In genomic region chr1:97632075-97632474, GRCh38 we compare ENCODE assay signal across 14 cellular contexts.
DNase-seq lines count a peak whose midpoint lies in the region; ATAC-seq and TF ChIP-seq lines count a peak whose summit lies in the region.
"Had no signal": no experiment of that assay in that cellular context is flagged by ENCODE, and none has a peak within 500 bp of the region (broad histone marks: within the 10 kb centered on the region; RNA-seq: fewer than 3 reads in every experiment).

No MANE protein-coding gene starts in this region.

- no peak for TF ChIP-seq CTCF in HFF-Myc (IDR thresholded peaks at IDR 0.05; ENCODE audit: low read depth, low read length, missing control alignments)
- no peak for TF ChIP-seq CTCF in nephron (IDR thresholded peaks at IDR 0.05; ENCODE audit: unreplicated experiment in 3 of 3)
- TF ChIP-seq CTCF in gastroesophageal sphincter (IDR thresholded peaks at IDR 0.05) = no peak

- no peaks in the 10 kb centered on the region for H3K36me3 ChIP-seq in effector memory CD4-positive, alpha-beta T cell (ENCODE audit: control insufficient read depth, insufficient read depth, low read length)
- no peaks in the 10 kb centered on the region for H3K36me3 ChIP-seq in gastroesophageal sphincter

- ATAC-seq in gastroesophageal sphincter = no peak
- ATAC-seq: T-cell had no signal

- H3K9me3 ChIP-seq in effector memory CD4-positive, alpha-beta T cell (ENCODE audit: control insufficient read depth, low read length) = no peaks in the 10 kb centered on the region
- H3K9me3 ChIP-seq in gastroesophageal sphincter = no peaks in the 10 kb centered on the region
- H3K9me3 ChIP-seq: neutrophil had no signal

- no peaks in the 10 kb centered on the region for H3K27me3 Mint-ChIP-seq in nephron (ENCODE audit: low read depth)
- H3K27me3 Mint-ChIP-seq: activated CD4-positive, alpha-beta memory T cell treated with anti-CD3 and anti-CD28 coated beads, Interleukin-2, amount 10 ng/mL, durations not matched to agents 7 days and 5 days; activated naive CD8-positive, alpha-beta T cell treated with anti-CD3 and anti-CD28 coated beads for 36 hours; T-cell had no signal

- H3K27ac Mint-ChIP-seq in nephron = peak overlapping the region; percentile 48 to 71 (median 56)
- H3K27ac Mint-ChIP-seq: activated CD4-positive, alpha-beta memory T cell treated with anti-CD3 and anti-CD28 coated beads, Interleukin-2, amount 10 ng/mL, durations not matched to agents 7 days and 5 days; activated naive CD8-positive, alpha-beta T cell treated with anti-CD3 and anti-CD28 coated beads for 36 hours; T-cell had no signal

- no peaks in the 10 kb centered on the region for H3K36me3 Mint-ChIP-seq in nephron (ENCODE audit: low read depth)

- H3K4me1 ChIP-seq in effector memory CD4-positive, alpha-beta T cell (ENCODE audit: control insufficient read depth, insufficient read depth, low read length, poor library complexity, severe bottlenecking) = no peaks in the 10 kb centered on the region
- peaks cover 0 to 20% (median 0%) of the 10 kb centered on the region in 3 donors for H3K4me1 ChIP-seq in gastroesophageal sphincter

- no peaks in the 10 kb centered on the region for H3K27me3 ChIP-seq in effector memory CD4-positive, alpha-beta T cell (replicated peaks; ENCODE audit: control insufficient read depth, insufficient read depth, low read length, poor library complexity, severe bottlenecking)
- no peaks in the 10 kb centered on the region for H3K27me3 ChIP-seq in gastroesophageal sphincter
- H3K27me3 ChIP-seq: neutrophil had no signal

- no peaks in the 10 kb centered on the region for H3K9me3 Mint-ChIP-seq in nephron
- H3K9me3 Mint-ChIP-seq: activated CD4-positive, alpha-beta memory T cell treated with anti-CD3 and anti-CD28 coated beads, Interleukin-2, amount 10 ng/mL, durations not matched to agents 7 days and 5 days; activated naive CD8-positive, alpha-beta T cell treated with anti-CD3 and anti-CD28 coated beads for 36 hours; T-cell had no signal

- H3K4me3 ChIP-seq in HFF-Myc (replicated peaks; ENCODE audit: low read depth, low read length) (no peak overlapping the region), gastroesophageal sphincter (no peak overlapping the region)
- no peak overlapping the region for H3K4me3 ChIP-seq in effector memory CD4-positive, alpha-beta T cell (ENCODE audit: insufficient read depth, low read depth, low read length, poor library complexity, severe bottlenecking)

- TF ChIP-seq POLR2A in gastroesophageal sphincter (IDR thresholded peaks at IDR 0.05) = no peak

- DNase-seq in HFF-Myc (ENCODE audit: extremely low read depth, low read depth) (peak; percentile 9), NCI-H345 treated with DMSO at 0.1 percent for 48 hours (lab: John Stamatoyannopoulos, UW; ENCODE audit: unreplicated experiment) (peak; percentile 5), astrocyte of the hippocampus (ENCODE audit: low read depth, low spot score) (peak; percentile 69), germinal center (ENCODE audit: low spot score) (no peak), AG08396 (ENCODE audit: low spot score) (no peak)
- DNase-seq in effector memory CD4-positive, alpha-beta T cell = no peak
- DNase-seq: activated CD4-positive, alpha-beta memory T cell treated with anti-CD3 and anti-CD28 coated beads, Interleukin-2, amount 10 ng/mL, durations not matched to agents 7 days and 5 days; activated naive CD8-positive, alpha-beta T cell treated with anti-CD3 and anti-CD28 coated beads for 36 hours; NCI-H2107; stimulated activated CD4-positive, alpha-beta T cell treated with anti-CD3 and anti-CD28 coated beads, Interleukin-4, amount 100 ng/mL, for 24 hours; T-cell had no signal

- H3K4me1 Mint-ChIP-seq in nephron = peaks cover 20% of the 10 kb centered on the region
- H3K4me1 Mint-ChIP-seq: activated CD4-positive, alpha-beta memory T cell treated with anti-CD3 and anti-CD28 coated beads, Interleukin-2, amount 10 ng/mL, durations not matched to agents 7 days and 5 days had no signal

- WGBS in gastroesophageal sphincter (ENCODE audit: low coverage in 1 of 2), 2 donors = 45 to 67% methylated on average over 4 of the region's 4 CpGs

- no peak overlapping the region for H3K27ac ChIP-seq in effector memory CD4-positive, alpha-beta T cell (ENCODE audit: insufficient read depth, low read length, poor library complexity, severe bottlenecking)
- no peak overlapping the region for H3K27ac ChIP-seq in gastroesophageal sphincter
- H3K27ac ChIP-seq: neutrophil had no signal

- no peak overlapping the region for H3K4me3 Mint-ChIP-seq in nephron
- H3K4me3 Mint-ChIP-seq: activated CD4-positive, alpha-beta memory T cell treated with anti-CD3 and anti-CD28 coated beads, Interleukin-2, amount 10 ng/mL, durations not matched to agents 7 days and 5 days; activated naive CD8-positive, alpha-beta T cell treated with anti-CD3 and anti-CD28 coated beads for 36 hours; T-cell had no signal

- TF ChIP-seq EP300 in gastroesophageal sphincter (IDR thresholded peaks at IDR 0.05) = no peak

Comparison
In these comparisons a context has a peak if more than half of its experiments do, and no peak if none do; other contexts are left out.
1. DNase-seq: peak in HFF-Myc (single experiment), NCI-H345 treated with DMSO at 0.1 percent for 48 hours (single experiment) and astrocyte of the hippocampus (single experiment); none in germinal center (single experiment), effector memory CD4-positive, alpha-beta T cell (0 of 3) and AG08396 (single experiment).